In the genomic region with DNA sequence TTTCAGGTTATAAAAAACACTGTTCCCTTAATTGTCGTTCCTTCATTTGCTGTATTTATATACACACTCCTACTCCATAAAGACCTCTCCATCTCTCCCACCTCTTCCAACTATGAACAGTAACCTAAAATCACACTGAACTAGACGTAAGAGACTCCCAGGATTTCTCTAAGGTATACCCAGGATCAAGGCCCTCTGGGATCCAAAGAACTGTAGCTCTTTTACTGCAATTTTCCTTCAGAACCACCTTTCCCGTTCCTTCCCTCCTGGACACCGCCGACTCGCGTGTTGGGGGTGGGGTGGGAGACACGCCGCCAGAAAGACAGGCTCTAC, we compare ENCODE assay signal across 1 cellular context.
TF ChIP-seq lines count a peak whose summit lies in the region.

No MANE protein-coding gene starts in this region.

TF ChIP-seq in HepG2, 621 proteins besides CTCF, POLR2A, EP300 and RAD21:
- TF ChIP-seq SMAD3 (CRISPR knock-in tag; IDR thresholded peaks at IDR 0.05): no peak
- TF ChIP-seq, protein P1, sequence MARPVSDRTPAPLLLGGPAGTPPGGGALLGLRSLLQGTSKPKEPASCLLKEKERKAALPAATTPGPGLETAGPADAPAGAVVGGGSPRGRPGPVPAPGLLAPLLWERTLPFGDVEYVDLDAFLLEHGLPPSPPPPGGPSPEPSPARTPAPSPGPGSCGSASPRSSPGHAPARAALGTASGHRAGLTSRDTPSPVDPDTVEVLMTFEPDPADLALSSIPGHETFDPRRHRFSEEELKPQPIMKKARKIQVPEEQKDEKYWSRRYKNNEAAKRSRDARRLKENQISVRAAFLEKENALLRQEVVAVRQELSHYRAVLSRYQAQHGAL (CRISPR knock-in tag; IDR thresholded peaks at IDR 0.05; ENCODE audit: not compliant biosample characterization): peak; percentile 7
- 0 out of 2 replicates have a peak, but pooled peaks have one; percentile 22 for TF ChIP-seq MLLT10 (CRISPR knock-in tag; IDR thresholded peaks at IDR 0.05)
- no peak for TF ChIP-seq CREB1 (IDR thresholded peaks at IDR 0.05)
- no peak for TF ChIP-seq CREB1 (CRISPR knock-in tag; IDR thresholded peaks at IDR 0.05)
- no peak for TF ChIP-seq ZNF768 (CRISPR knock-in tag; IDR thresholded peaks at IDR 0.05)
- TF ChIP-seq SIX1 (CRISPR knock-in tag; IDR thresholded peaks at IDR 0.05; ENCODE audit: borderline replicate concordance): no peak
- TF ChIP-seq, protein P2, sequence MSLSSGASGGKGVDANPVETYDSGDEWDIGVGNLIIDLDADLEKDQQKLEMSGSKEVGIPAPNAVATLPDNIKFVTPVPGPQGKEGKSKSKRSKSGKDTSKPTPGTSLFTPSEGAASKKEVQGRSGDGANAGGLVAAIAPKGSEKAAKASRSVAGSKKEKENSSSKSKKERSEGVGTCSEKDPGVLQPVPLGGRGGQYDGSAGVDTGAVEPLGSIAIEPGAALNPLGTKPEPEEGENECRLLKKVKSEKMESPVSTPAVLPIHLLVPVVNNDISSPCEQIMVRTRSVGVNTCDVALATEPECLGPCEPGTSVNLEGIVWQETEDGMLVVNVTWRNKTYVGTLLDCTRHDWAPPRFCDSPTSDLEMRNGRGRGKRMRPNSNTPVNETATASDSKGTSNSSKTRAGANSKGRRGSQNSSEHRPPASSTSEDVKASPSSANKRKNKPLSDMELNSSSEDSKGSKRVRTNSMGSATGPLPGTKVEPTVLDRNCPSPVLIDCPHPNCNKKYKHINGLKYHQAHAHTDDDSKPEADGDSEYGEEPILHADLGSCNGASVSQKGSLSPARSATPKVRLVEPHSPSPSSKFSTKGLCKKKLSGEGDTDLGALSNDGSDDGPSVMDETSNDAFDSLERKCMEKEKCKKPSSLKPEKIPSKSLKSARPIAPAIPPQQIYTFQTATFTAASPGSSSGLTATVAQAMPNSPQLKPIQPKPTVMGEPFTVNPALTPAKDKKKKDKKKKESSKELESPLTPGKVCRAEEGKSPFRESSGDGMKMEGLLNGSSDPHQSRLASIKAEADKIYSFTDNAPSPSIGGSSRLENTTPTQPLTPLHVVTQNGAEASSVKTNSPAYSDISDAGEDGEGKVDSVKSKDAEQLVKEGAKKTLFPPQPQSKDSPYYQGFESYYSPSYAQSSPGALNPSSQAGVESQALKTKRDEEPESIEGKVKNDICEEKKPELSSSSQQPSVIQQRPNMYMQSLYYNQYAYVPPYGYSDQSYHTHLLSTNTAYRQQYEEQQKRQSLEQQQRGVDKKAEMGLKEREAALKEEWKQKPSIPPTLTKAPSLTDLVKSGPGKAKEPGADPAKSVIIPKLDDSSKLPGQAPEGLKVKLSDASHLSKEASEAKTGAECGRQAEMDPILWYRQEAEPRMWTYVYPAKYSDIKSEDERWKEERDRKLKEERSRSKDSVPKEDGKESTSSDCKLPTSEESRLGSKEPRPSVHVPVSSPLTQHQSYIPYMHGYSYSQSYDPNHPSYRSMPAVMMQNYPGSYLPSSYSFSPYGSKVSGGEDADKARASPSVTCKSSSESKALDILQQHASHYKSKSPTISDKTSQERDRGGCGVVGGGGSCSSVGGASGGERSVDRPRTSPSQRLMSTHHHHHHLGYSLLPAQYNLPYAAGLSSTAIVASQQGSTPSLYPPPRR (CRISPR knock-in tag; IDR thresholded peaks at IDR 0.05; ENCODE audit: borderline replicate concordance): no peak
- no peak for TF ChIP-seq TSC22D2 (CRISPR knock-in tag; IDR thresholded peaks at IDR 0.05; ENCODE audit: borderline replicate concordance)
- TF ChIP-seq, protein P3, sequence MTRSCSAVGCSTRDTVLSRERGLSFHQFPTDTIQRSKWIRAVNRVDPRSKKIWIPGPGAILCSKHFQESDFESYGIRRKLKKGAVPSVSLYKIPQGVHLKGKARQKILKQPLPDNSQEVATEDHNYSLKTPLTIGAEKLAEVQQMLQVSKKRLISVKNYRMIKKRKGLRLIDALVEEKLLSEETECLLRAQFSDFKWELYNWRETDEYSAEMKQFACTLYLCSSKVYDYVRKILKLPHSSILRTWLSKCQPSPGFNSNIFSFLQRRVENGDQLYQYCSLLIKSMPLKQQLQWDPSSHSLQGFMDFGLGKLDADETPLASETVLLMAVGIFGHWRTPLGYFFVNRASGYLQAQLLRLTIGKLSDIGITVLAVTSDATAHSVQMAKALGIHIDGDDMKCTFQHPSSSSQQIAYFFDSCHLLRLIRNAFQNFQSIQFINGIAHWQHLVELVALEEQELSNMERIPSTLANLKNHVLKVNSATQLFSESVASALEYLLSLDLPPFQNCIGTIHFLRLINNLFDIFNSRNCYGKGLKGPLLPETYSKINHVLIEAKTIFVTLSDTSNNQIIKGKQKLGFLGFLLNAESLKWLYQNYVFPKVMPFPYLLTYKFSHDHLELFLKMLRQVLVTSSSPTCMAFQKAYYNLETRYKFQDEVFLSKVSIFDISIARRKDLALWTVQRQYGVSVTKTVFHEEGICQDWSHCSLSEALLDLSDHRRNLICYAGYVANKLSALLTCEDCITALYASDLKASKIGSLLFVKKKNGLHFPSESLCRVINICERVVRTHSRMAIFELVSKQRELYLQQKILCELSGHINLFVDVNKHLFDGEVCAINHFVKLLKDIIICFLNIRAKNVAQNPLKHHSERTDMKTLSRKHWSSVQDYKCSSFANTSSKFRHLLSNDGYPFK (CRISPR knock-in tag; IDR thresholded peaks at IDR 0.05; ENCODE audit: borderline replicate concordance): no peak
- TF ChIP-seq, protein P4, sequence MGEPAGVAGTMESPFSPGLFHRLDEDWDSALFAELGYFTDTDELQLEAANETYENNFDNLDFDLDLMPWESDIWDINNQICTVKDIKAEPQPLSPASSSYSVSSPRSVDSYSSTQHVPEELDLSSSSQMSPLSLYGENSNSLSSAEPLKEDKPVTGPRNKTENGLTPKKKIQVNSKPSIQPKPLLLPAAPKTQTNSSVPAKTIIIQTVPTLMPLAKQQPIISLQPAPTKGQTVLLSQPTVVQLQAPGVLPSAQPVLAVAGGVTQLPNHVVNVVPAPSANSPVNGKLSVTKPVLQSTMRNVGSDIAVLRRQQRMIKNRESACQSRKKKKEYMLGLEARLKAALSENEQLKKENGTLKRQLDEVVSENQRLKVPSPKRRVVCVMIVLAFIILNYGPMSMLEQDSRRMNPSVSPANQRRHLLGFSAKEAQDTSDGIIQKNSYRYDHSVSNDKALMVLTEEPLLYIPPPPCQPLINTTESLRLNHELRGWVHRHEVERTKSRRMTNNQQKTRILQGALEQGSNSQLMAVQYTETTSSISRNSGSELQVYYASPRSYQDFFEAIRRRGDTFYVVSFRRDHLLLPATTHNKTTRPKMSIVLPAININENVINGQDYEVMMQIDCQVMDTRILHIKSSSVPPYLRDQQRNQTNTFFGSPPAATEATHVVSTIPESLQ (CRISPR knock-in tag; conservative IDR thresholded peaks at IDR 0.05): 0 out of 2 replicates have a peak, but pooled peaks have one; percentile 35
- 0 out of 2 replicates have a peak, but pooled peaks have one; percentile 7 for TF ChIP-seq KLF15 (CRISPR knock-in tag; IDR thresholded peaks at IDR 0.05; ENCODE audit: borderline replicate concordance)
- TF ChIP-seq ZNF34 (CRISPR knock-in tag; IDR thresholded peaks at IDR 0.05; ENCODE audit: borderline replicate concordance): no peak
- TF ChIP-seq U2AF2 (IDR thresholded peaks at IDR 0.05; ENCODE audit: low read depth, low read length): no peak
- TF ChIP-seq ZBTB38 (CRISPR knock-in tag; IDR thresholded peaks at IDR 0.05): no peak
- no peak for TF ChIP-seq NONO (IDR thresholded peaks at IDR 0.05)
- TF ChIP-seq NONO (CRISPR knock-in tag; conservative IDR thresholded peaks at IDR 0.05): no peak
- TF ChIP-seq ZNF607 (CRISPR knock-in tag; IDR thresholded peaks at IDR 0.05; ENCODE audit: borderline replicate concordance): no peak
- TF ChIP-seq, protein P5, sequence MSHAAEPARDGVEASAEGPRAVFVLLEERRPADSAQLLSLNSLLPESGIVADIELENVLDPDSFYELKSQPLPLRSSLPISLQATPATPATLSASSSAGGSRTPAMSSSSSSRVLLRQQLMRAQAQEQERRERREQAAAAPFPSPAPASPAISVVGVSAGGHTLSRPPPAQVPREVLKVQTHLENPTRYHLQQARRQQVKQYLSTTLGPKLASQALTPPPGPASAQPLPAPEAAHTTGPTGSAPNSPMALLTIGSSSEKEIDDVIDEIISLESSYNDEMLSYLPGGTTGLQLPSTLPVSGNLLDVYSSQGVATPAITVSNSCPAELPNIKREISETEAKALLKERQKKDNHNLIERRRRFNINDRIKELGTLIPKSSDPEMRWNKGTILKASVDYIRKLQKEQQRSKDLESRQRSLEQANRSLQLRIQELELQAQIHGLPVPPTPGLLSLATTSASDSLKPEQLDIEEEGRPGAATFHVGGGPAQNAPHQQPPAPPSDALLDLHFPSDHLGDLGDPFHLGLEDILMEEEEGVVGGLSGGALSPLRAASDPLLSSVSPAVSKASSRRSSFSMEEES (CRISPR knock-in tag; IDR thresholded peaks at IDR 0.05): no peak
- TF ChIP-seq PCBP1 (IDR thresholded peaks at IDR 0.05; ENCODE audit: borderline replicate concordance, low read depth, low read length): no peak
- TF ChIP-seq SSRP1 (CRISPR knock-in tag; IDR thresholded peaks at IDR 0.05): 0 out of 2 replicates have a peak, but pooled peaks have one; percentile 5
- TF ChIP-seq KLF12 (CRISPR knock-in tag; IDR thresholded peaks at IDR 0.05; ENCODE audit: borderline replicate concordance): no peak
- no peak for TF ChIP-seq ZNF3 (CRISPR knock-in tag; IDR thresholded peaks at IDR 0.05)
- no peak for TF ChIP-seq SMYD3 (CRISPR knock-in tag; IDR thresholded peaks at IDR 0.05)
- TF ChIP-seq ZNF746 (CRISPR knock-in tag; IDR thresholded peaks at IDR 0.05): no peak; the same call in 1 of the 2 replicates
